ENCODE assay signal across 16 cellular contexts in genomic region chr6:46013639-46014038, GRCh38. TPM values are rescaled to one million over a fixed set of nuclear protein-coding genes. Genes with fewer than 3 reads are reported as not detected.
A peak's percentile ranks its signal among the peaks of the same experiment; 100 is the strongest.
DNase-seq lines count a peak whose midpoint lies in the region; ATAC-seq and TF ChIP-seq lines count a peak whose summit lies in the region.
"Had no signal": no experiment of that assay in that cellular context is flagged by ENCODE, and none has a peak within 500 bp of the region (broad histone marks: within the 10 kb centered on the region; RNA-seq: fewer than 3 reads in every experiment).

No MANE protein-coding gene starts in this region.

- H3K27me3 Mint-ChIP-seq in activated T-cell treated with anti-CD3 and anti-CD28 coated beads, Interleukin-2, amount 50 U/mL, for 4 hours (ENCODE audit: low read depth): peaks cover 7% of the 10 kb centered on the region
- H3K27me3 Mint-ChIP-seq in activated T-helper 17 cell treated with anti-CD3 and anti-CD28 coated beads, Interleukin-2, amount 50 U/mL, for 72 hours: no peaks in the 10 kb centered on the region

- H3K36me3 ChIP-seq in lung (ENCODE audit: control insufficient read depth in 2 of 2, insufficient read depth in 2 of 2, low read length in 2 of 2) (no peaks in the 10 kb centered on the region), tibial nerve (no peaks in the 10 kb centered on the region)
- H3K36me3 ChIP-seq: neutrophil, tibial artery had no signal

- DNase-seq in activated T-cell treated with anti-CD3 and anti-CD28 coated beads, Interleukin-2, amount 50 U/mL, for 4 hours: no peak
- no peak for DNase-seq in activated T-cell treated with anti-CD3 and anti-CD28 coated beads, Interleukin-2, amount 50 U/mL, for 1 hour
- DNase-seq in lung (ENCODE audit: low spot score) (no peak), tibial nerve (ENCODE audit: low spot score in 2 of 2) (no peak), NCI-H1417 (lab: John Stamatoyannopoulos, UW) (no peak), NCI-H774 (lab: John Stamatoyannopoulos, UW) (no peak)
- DNase-seq: activated CD8-positive, alpha-beta memory T cell treated with anti-CD3 and anti-CD28 coated beads, Interleukin-2, amount 50 U/mL, for 4 hours; DMS53; KG1; NCI-H1694; tibial artery had no signal

- H3K27ac ChIP-seq in lung (ENCODE audit: low read depth in 1 of 2, low read length in 1 of 2) (peak overlapping the region; percentile 58 to 96), tibial nerve (peak overlapping the region in 3 of 4 donors; percentile 19 to 70 (median 39))
- H3K27ac ChIP-seq: neutrophil, RWPE1, tibial artery had no signal

- H3K27me3 ChIP-seq in lung (ENCODE audit: control insufficient read depth, insufficient read depth) (no peaks in the 10 kb centered on the region), tibial nerve (peaks cover 0 to 37% of the 10 kb centered on the region in 2 donors)

- WGBS in lung, 2 donors: 68 to 85% methylated on average over 4 of the region's 4 CpGs
- WGBS in tibial nerve, 2 donors: 69 to 83% methylated on average over 4 of the region's 4 CpGs

- H3K27ac Mint-ChIP-seq in activated T-helper 17 cell treated with anti-CD3 and anti-CD28 coated beads, Interleukin-2, amount 50 U/mL, for 72 hours: peak overlapping the region; percentile 73

- TF ChIP-seq POLR2A in tibial nerve (IDR thresholded peaks at IDR 0.05): no peak

- H3K4me3 ChIP-seq in lung (no peak overlapping the region), tibial nerve (peak overlapping the region in 1 of 4 donors; percentile 54)

- peak overlapping the region; percentile 80 for H3K4me3 Mint-ChIP-seq in activated T-cell treated with anti-CD3 and anti-CD28 coated beads, Interleukin-2, amount 50 U/mL, for 4 hours
- peak overlapping the region; percentile 84 for H3K4me3 Mint-ChIP-seq in activated T-helper 17 cell treated with anti-CD3 and anti-CD28 coated beads, Interleukin-2, amount 50 U/mL, for 72 hours

- TF ChIP-seq CTCF in lung (IDR thresholded peaks at IDR 0.05; ENCODE audit: control extremely low read depth, extremely low read depth) (no peak), tibial nerve (IDR thresholded peaks at IDR 0.05) (no peak)

- TF ChIP-seq EP300 in tibial nerve (IDR thresholded peaks at IDR 0.05): no peak

- peaks cover 63% of the 10 kb centered on the region for H3K4me1 Mint-ChIP-seq in activated T-cell treated with anti-CD3 and anti-CD28 coated beads, Interleukin-2, amount 50 U/mL, for 4 hours (ENCODE audit: low read depth)
- H3K4me1 Mint-ChIP-seq in activated T-helper 17 cell treated with anti-CD3 and anti-CD28 coated beads, Interleukin-2, amount 50 U/mL, for 72 hours: peaks cover 38% of the 10 kb centered on the region

- ATAC-seq in activated T-cell treated with anti-CD3 and anti-CD28 coated beads, Interleukin-2, amount 50 U/mL, for 4 hours: no peak
- peak; percentile 8 for ATAC-seq in activated T-helper 17 cell treated with anti-CD3 and anti-CD28 coated beads, Interleukin-2, amount 50 U/mL, for 72 hours (replicated peaks)
- no peak for ATAC-seq in lung (ENCODE audit: insufficient read depth, low FRiP score)
- ATAC-seq in HG03039 (IDR thresholded peaks at IDR 0.05; ENCODE audit: unreplicated experiment): no peak

- H3K9me3 Mint-ChIP-seq in activated T-cell treated with anti-CD3 and anti-CD28 coated beads, Interleukin-2, amount 50 U/mL, for 4 hours: no peaks in the 10 kb centered on the region
- H3K9me3 Mint-ChIP-seq in activated T-helper 17 cell treated with anti-CD3 and anti-CD28 coated beads, Interleukin-2, amount 50 U/mL, for 72 hours: no peaks in the 10 kb centered on the region

- H3K36me3 Mint-ChIP-seq in activated T-cell treated with anti-CD3 and anti-CD28 coated beads, Interleukin-2, amount 50 U/mL, for 4 hours (ENCODE audit: insufficient read depth): no peaks in the 10 kb centered on the region
- no peaks in the 10 kb centered on the region for H3K36me3 Mint-ChIP-seq in activated T-helper 17 cell treated with anti-CD3 and anti-CD28 coated beads, Interleukin-2, amount 50 U/mL, for 72 hours (ENCODE audit: low read depth)

- peaks cover 12 to 24% of the 10 kb centered on the region in 2 donors for H3K4me1 ChIP-seq in lung (ENCODE audit: control insufficient read depth in 2 of 2, insufficient read depth in 2 of 2, low read length in 2 of 2)
- H3K4me1 ChIP-seq in tibial nerve: peaks cover 0 to 25% (median 10%) of the 10 kb centered on the region in 4 donors

- H3K9me3 ChIP-seq in lung (ENCODE audit: control insufficient read depth in 2 of 2, insufficient read depth in 1 of 2, low read length in 1 of 2): peaks cover 0 to 2% of the 10 kb centered on the region in 2 donors
- H3K9me3 ChIP-seq in tibial nerve: no peaks in the 10 kb centered on the region
- H3K9me3 ChIP-seq: tibial artery had no signal

RNA-seq across cellular contexts. Expression of gene CLIC5, which starts 2.0 kb away (rescaled TPM):
- 1 to 10 TPM; 1.5 to 2.9 (median 1.6) TPM for total RNA-seq in activated T-cell treated with anti-CD3 and anti-CD28 coated beads, Interleukin-2, amount 50 U/mL, for 4 hours
- 10 to 100 TPM; 10.6 to 10.7 TPM for total RNA-seq in activated T-helper 17 cell treated with anti-CD3 and anti-CD28 coated beads, Interleukin-2, amount 50 U/mL, for 72 hours
- 10 to 100 TPM; 65.4 to 92.3 TPM for total RNA-seq in lung
- polyA plus RNA-seq in lung: 10 to 100 TPM; 14.8 to 16.0 TPM
- 10 to 100 TPM in 3 of 4 donors, 1 to 10 TPM in 1; 6.6 to 47.2 (median 34.8) TPM for total RNA-seq in tibial nerve
- total RNA-seq: fibroblast of villous mesenchyme had no signal
